Comparison of ENCODE assay signal across 8 cellular contexts in the genomic region with DNA sequence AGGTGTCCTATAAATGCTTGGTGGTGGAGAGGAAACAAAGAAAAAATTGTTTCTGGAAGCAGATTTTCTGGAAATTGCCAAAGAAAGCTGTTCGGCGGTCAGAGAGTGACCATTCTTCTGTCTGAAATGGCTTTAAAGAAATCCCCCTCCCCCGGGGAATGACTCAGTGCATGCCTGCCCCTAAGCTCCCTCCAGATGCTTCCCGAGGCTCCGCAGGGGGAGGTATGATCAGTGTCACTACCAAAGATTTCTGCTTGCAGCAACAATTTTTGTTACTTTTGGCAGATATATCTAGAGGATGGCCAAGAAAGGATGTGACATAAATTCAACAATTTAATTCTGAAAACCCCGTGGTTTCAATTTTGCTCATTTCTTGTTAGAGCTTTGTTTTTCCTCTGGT.
DNase-seq lines count a peak whose midpoint lies in the region; ATAC-seq and TF ChIP-seq lines count a peak whose summit lies in the region.

No MANE protein-coding gene starts in this region.

- no peaks in the 10 kb centered on the region for H3K9me3 Mint-ChIP-seq in activated naive CD4-positive, alpha-beta T cell treated with anti-CD3 and anti-CD28 coated beads, Interleukin-2, amount 10 ng/mL, durations not matched to agents 7 days and 5 days

- no peaks in the 10 kb centered on the region for H3K36me3 ChIP-seq in iPS DF 6.9 (ENCODE audit: control insufficient read depth, insufficient read depth, low read length)

- no peaks in the 10 kb centered on the region for H3K36me3 Mint-ChIP-seq in activated naive CD4-positive, alpha-beta T cell treated with anti-CD3 and anti-CD28 coated beads, Interleukin-2, amount 10 ng/mL, durations not matched to agents 7 days and 5 days

- H3K27ac ChIP-seq in iPS DF 6.9 (ENCODE audit: low read length), result no peak overlapping the region

- H3K27ac Mint-ChIP-seq in activated naive CD4-positive, alpha-beta T cell treated with anti-CD3 and anti-CD28 coated beads, Interleukin-2, amount 10 ng/mL, durations not matched to agents 7 days and 5 days, result no peak overlapping the region

- no peaks in the 10 kb centered on the region for H3K27me3 ChIP-seq in iPS DF 6.9 (ENCODE audit: control insufficient read depth, insufficient read depth, low read length)

- peaks cover 3% of the 10 kb centered on the region for H3K27me3 Mint-ChIP-seq in activated naive CD4-positive, alpha-beta T cell treated with anti-CD3 and anti-CD28 coated beads, Interleukin-2, amount 10 ng/mL, durations not matched to agents 7 days and 5 days

- no peak overlapping the region for H3K4me3 Mint-ChIP-seq in activated naive CD4-positive, alpha-beta T cell treated with anti-CD3 and anti-CD28 coated beads, Interleukin-2, amount 10 ng/mL, durations not matched to agents 7 days and 5 days

- no peaks in the 10 kb centered on the region for H3K9me3 ChIP-seq in iPS DF 6.9 (ENCODE audit: control insufficient read depth, insufficient read depth, low read length)

- H3K4me3 ChIP-seq in cardiac fibroblast (replicated peaks in 1 of 2; ENCODE audit: low read depth in 2 of 2, low read length in 2 of 2), result peak overlapping the region in 1 of 2 donors; percentile 7
- H3K4me3 ChIP-seq in iPS DF 6.9 (ENCODE audit: low read length), result no peak overlapping the region
- H3K4me3 ChIP-seq in skeletal muscle cell (ENCODE audit: low read depth, low read length), result no peak overlapping the region

- no peak for TF ChIP-seq CTCF in cardiac fibroblast (IDR thresholded peaks at IDR 0.05; ENCODE audit: low read depth, low read length)

- WGBS in iPS DF 6.9 (ENCODE audit: insufficient coverage, insufficient read length), result no CpG with 5 or more reads among the region's 6 CpGs

- no peak for ATAC-seq in GM19467 (IDR thresholded peaks at IDR 0.05; ENCODE audit: unreplicated experiment)

- DNase-seq in GM04504 (ENCODE audit: low read depth) (peak; percentile 62), cardiac fibroblast (ENCODE audit: low read depth in 2 of 2) (peak; percentile 91 to 98), iPS DF 6.9 (ENCODE audit: low read depth, low spot score) (peak; percentile 16), skeletal muscle cell (ENCODE audit: low read depth) (peak; percentile 91), DMS79 (lab: John Stamatoyannopoulos, UW) (no peak), HuH-7 (ENCODE audit: low spot score) (no peak)
- no peak for DNase-seq in activated naive CD4-positive, alpha-beta T cell treated with anti-CD3 and anti-CD28 coated beads, Interleukin-2, amount 10 ng/mL, durations not matched to agents 7 days and 5 days

- H3K4me1 ChIP-seq in iPS DF 6.9 (ENCODE audit: control insufficient read depth, insufficient read depth, low read length), result no peaks in the 10 kb centered on the region

- CTCF ChIA-PET in activated naive CD4-positive, alpha-beta T cell treated with anti-CD3 and anti-CD28 coated beads, Interleukin-2, amount 10 ng/mL, durations not matched to agents 7 days and 5 days (lab: Charles Lee), result no interaction called here

- no peaks in the 10 kb centered on the region for H3K4me1 Mint-ChIP-seq in activated naive CD4-positive, alpha-beta T cell treated with anti-CD3 and anti-CD28 coated beads, Interleukin-2, amount 10 ng/mL, durations not matched to agents 7 days and 5 days

Comparison
In these comparisons a context has a peak if more than half of its experiments do, and no peak if none do; other contexts are left out.
1. DNase-seq: peak in GM04504 (single experiment), cardiac fibroblast (2 of 2), iPS DF 6.9 (single experiment) and skeletal muscle cell (single experiment); none in activated naive CD4-positive, alpha-beta T cell treated with anti-CD3 and anti-CD28 coated beads, Interleukin-2, amount 10 ng/mL, durations not matched to agents 7 days and 5 days (single experiment), DMS79 (single experiment) and HuH-7 (single experiment).